In genomic region chr21:30282850-30283249, GRCh38 we compare ENCODE assay signal across 40 cellular contexts. TPM values are rescaled to one million over a fixed set of nuclear protein-coding genes. Genes with fewer than 3 reads are reported as not detected.
"Had no signal": no experiment of that assay in that cellular context is flagged by ENCODE, and none has a peak within 500 bp of the region (broad histone marks: within the 10 kb centered on the region; RNA-seq: fewer than 3 reads in every experiment).

Gene KRTAP24-1, minus strand, starts transcription at chr21:30282950. Its CDS starts 18 bp downstream, at chr21:30282932.

- ATAC-seq: activated CD8-positive, alpha-beta T cell treated with anti-CD3 and anti-CD28 coated beads for 36 hours; activated naive CD8-positive, alpha-beta T cell treated with anti-CD3 and anti-CD28 coated beads, Interleukin-2, amount 50 U/mL, for 24 hours; activated T-cell treated with anti-CD3 and anti-CD28 coated beads, Interleukin-2, amount 50 U/mL, for 4 hours; activated T-cell treated with anti-CD3 and anti-CD28 coated beads, Interleukin-2, amount 50 U/mL, for 72 hours; activated T-helper 17 cell treated with anti-CD3 and anti-CD28 coated beads, Interleukin-2, amount 50 U/mL, for 72 hours had no signal

- H3K27ac Mint-ChIP-seq: activated B cell treated with CpG ODN at 0.5 μM for 24 hours; activated CD4-positive, alpha-beta memory T cell treated with anti-CD3 and anti-CD28 coated beads for 36 hours; activated CD4-positive, alpha-beta T cell treated with anti-CD3 and anti-CD28 coated beads, Interleukin-2, amount 10 ng/mL, durations not matched to agents 24 days and 14 days; activated CD8-positive, alpha-beta T cell treated with anti-CD3 and anti-CD28 coated beads for 36 hours; activated naive CD4-positive, alpha-beta T cell treated with anti-CD3 and anti-CD28 coated beads for 36 hours; activated naive CD4-positive, alpha-beta T cell treated with anti-CD3 and anti-CD28 coated beads, Interleukin-2, amount 50 U/mL, for 24 hours; activated naive CD8-positive, alpha-beta T cell; activated naive CD8-positive, alpha-beta T cell treated with anti-CD3 and anti-CD28 coated beads, Interleukin-2, amount 10 ng/mL, durations not matched to agents 7 days and 5 days; activated naive CD8-positive, alpha-beta T cell treated with anti-CD3 and anti-CD28 coated beads, Interleukin-2, amount 50 U/mL, for 24 hours; activated T-cell treated with anti-CD3 and anti-CD28 coated beads, Interleukin-2, amount 50 U/mL, for 72 hours; activated T-helper 1 cell treated with anti-CD3 and anti-CD28 coated beads, Interleukin-12 subunit alpha, Interleukin-12 subunit beta, Interleukin-2, Interleukin-4 antibody, amounts not matched to agents 30 ng/mL and 10 ng/mL and 1 ng/mL, durations not matched to agents 14 hours and 24 hours and 36 hours; activated T-helper 17 cell treated with anti-CD3 and anti-CD28 coated beads, Interleukin-2, amount 50 U/mL, for 72 hours; brain; T-helper 1 cell treated with Interleukin-12 subunit alpha and Interleukin-12 subunit beta and Interleukin-4 antibody, amounts not matched to agents 30 μg/mL and 1 μg/mL, for 36 hours; T-helper 2 cell treated with Interferon-gamma antibody and Interleukin-4, amounts not matched to agents 5 μg/mL and 100 μg/mL, for 36 hours had no signal

- H3K4me3 ChIP-seq: ascending aorta, cardiac muscle cell had no signal

- H3K36me3 Mint-ChIP-seq: activated CD4-positive, alpha-beta memory T cell treated with anti-CD3 and anti-CD28 coated beads for 36 hours; activated naive CD4-positive, alpha-beta T cell treated with anti-CD3 and anti-CD28 coated beads, Interleukin-2, amount 50 U/mL, for 24 hours; activated naive CD8-positive, alpha-beta T cell; activated naive CD8-positive, alpha-beta T cell treated with anti-CD3 and anti-CD28 coated beads, Interleukin-2, amount 10 ng/mL, durations not matched to agents 7 days and 5 days; brain had no signal

- H3K4me1 Mint-ChIP-seq: activated B cell treated with CpG ODN at 0.5 μM for 24 hours; activated CD4-positive, alpha-beta T cell treated with anti-CD3 and anti-CD28 coated beads, Interleukin-2, amount 10 ng/mL, durations not matched to agents 24 days and 14 days; activated naive CD4-positive, alpha-beta T cell treated with anti-CD3 and anti-CD28 coated beads, Interleukin-2, amount 50 U/mL, for 24 hours; activated naive CD8-positive, alpha-beta T cell treated with anti-CD3 and anti-CD28 coated beads, Interleukin-2, amount 10 ng/mL, durations not matched to agents 7 days and 5 days; activated naive CD8-positive, alpha-beta T cell treated with anti-CD3 and anti-CD28 coated beads, Interleukin-2, amount 50 U/mL, for 24 hours; activated T-helper 17 cell treated with anti-CD3 and anti-CD28 coated beads, Interleukin-2, amount 50 U/mL, for 72 hours; central memory CD8-positive, alpha-beta T cell had no signal

- H3K27me3 Mint-ChIP-seq: activated B cell treated with CpG ODN at 0.5 μM for 24 hours; activated CD4-positive, alpha-beta T cell treated with anti-CD3 and anti-CD28 coated beads, Interleukin-2, amount 10 ng/mL, durations not matched to agents 24 days and 14 days; activated CD8-positive, alpha-beta T cell treated with anti-CD3 and anti-CD28 coated beads for 36 hours; activated naive CD8-positive, alpha-beta T cell treated with anti-CD3 and anti-CD28 coated beads, Interleukin-2, amount 10 ng/mL, durations not matched to agents 7 days and 5 days; activated naive CD8-positive, alpha-beta T cell treated with anti-CD3 and anti-CD28 coated beads, Interleukin-2, amount 50 U/mL, for 24 hours; brain; central memory CD8-positive, alpha-beta T cell had no signal

- DNase-seq: activated B cell treated with CpG ODN at 0.5 μM for 24 hours; activated CD4-positive, alpha-beta memory T cell treated with anti-CD3 and anti-CD28 coated beads for 36 hours; activated CD4-positive, alpha-beta T cell treated with anti-CD3 and anti-CD28 coated beads for 4 hours; activated CD4-positive, alpha-beta T cell treated with anti-CD3 and anti-CD28 coated beads, Interleukin-2, amount 10 ng/mL, durations not matched to agents 24 days and 14 days; activated CD4-positive, alpha-beta T cell treated with anti-CD3 and anti-CD28 coated beads, Interleukin-2, amount 50 U/mL, for 1 hour; activated CD4-positive, alpha-beta T cell treated with anti-CD3 and anti-CD28 coated beads, Interleukin-2, amount 50 U/mL, for 4 hours; activated CD4-positive, CD25-positive, alpha-beta regulatory T cell treated with anti-CD3 and anti-CD28 coated beads, Interleukin-2, amount 50 U/mL, for 72 hours; activated CD8-positive, alpha-beta memory T cell treated with anti-CD3 and anti-CD28 coated beads, Interleukin-2, amount 50 U/mL, for 4 hours; activated CD8-positive, alpha-beta T cell treated with anti-CD3 and anti-CD28 coated beads for 36 hours; activated effector memory CD4-positive, alpha-beta T cell treated with anti-CD3 and anti-CD28 coated beads, Interleukin-2, amount 50 U/mL, for 16 hours; activated gamma-delta T cell treated with Interleukin-2 at 50 U/mL for 16 hours; activated naive CD4-positive, alpha-beta T cell; activated naive CD4-positive, alpha-beta T cell treated with anti-CD3 and anti-CD28 coated beads for 36 hours; activated naive CD8-positive, alpha-beta T cell treated with anti-CD3 and anti-CD28 coated beads, Interleukin-2, amount 10 ng/mL, durations not matched to agents 7 days and 5 days; activated naive CD8-positive, alpha-beta T cell treated with anti-CD3 and anti-CD28 coated beads, Interleukin-2, amount 50 U/mL, for 24 hours; activated T-cell treated with anti-CD3 and anti-CD28 coated beads for 4 hours; activated T-cell treated with anti-CD3 and anti-CD28 coated beads, Interleukin-2, amount 50 U/mL, for 1 hour; activated T-cell treated with anti-CD3 and anti-CD28 coated beads, Interleukin-2, amount 50 U/mL, for 4 hours; activated T-cell treated with anti-CD3 and anti-CD28 coated beads, Interleukin-2, amount 50 U/mL, for 72 hours; amygdala; anterior cingulate cortex; caudate nucleus; cerebellar nuclear complex; T-helper 2 cell; T-helper 9 cell had no signal

- H3K9me3 Mint-ChIP-seq: activated CD4-positive, alpha-beta memory T cell treated with anti-CD3 and anti-CD28 coated beads for 36 hours; activated CD4-positive, alpha-beta T cell treated with anti-CD3 and anti-CD28 coated beads, Interleukin-2, amount 10 ng/mL, durations not matched to agents 24 days and 14 days; activated CD8-positive, alpha-beta T cell treated with anti-CD3 and anti-CD28 coated beads for 36 hours; activated naive CD4-positive, alpha-beta T cell treated with anti-CD3 and anti-CD28 coated beads for 36 hours; activated naive CD4-positive, alpha-beta T cell treated with anti-CD3 and anti-CD28 coated beads, Interleukin-2, amount 50 U/mL, for 24 hours; activated naive CD8-positive, alpha-beta T cell treated with anti-CD3 and anti-CD28 coated beads, Interleukin-2, amount 10 ng/mL, durations not matched to agents 7 days and 5 days; activated naive CD8-positive, alpha-beta T cell treated with anti-CD3 and anti-CD28 coated beads, Interleukin-2, amount 50 U/mL, for 24 hours; activated T-cell treated with anti-CD3 and anti-CD28 coated beads, Interleukin-2, amount 50 U/mL, for 4 hours; activated T-cell treated with anti-CD3 and anti-CD28 coated beads, Interleukin-2, amount 50 U/mL, for 72 hours; activated T-helper 1 cell treated with anti-CD3 and anti-CD28 coated beads, Interleukin-12 subunit alpha, Interleukin-12 subunit beta, Interleukin-2, Interleukin-4 antibody, amounts not matched to agents 30 ng/mL and 10 ng/mL and 1 ng/mL, durations not matched to agents 14 hours and 24 hours and 36 hours; brain; central memory CD8-positive, alpha-beta T cell; T-helper 1 cell treated with Interleukin-12 subunit alpha and Interleukin-12 subunit beta and Interleukin-4 antibody, amounts not matched to agents 30 μg/mL and 1 μg/mL, for 36 hours; T-helper 2 cell treated with Interferon-gamma antibody and Interleukin-4, amounts not matched to agents 5 μg/mL and 100 μg/mL, for 36 hours had no signal

- H3K9me3 ChIP-seq: ascending aorta had no signal

- H3K4me1 ChIP-seq: ascending aorta had no signal

- H3K4me3 Mint-ChIP-seq: activated B cell treated with CpG ODN at 0.5 μM for 24 hours; activated CD4-positive, alpha-beta memory T cell treated with anti-CD3 and anti-CD28 coated beads for 36 hours; activated CD4-positive, alpha-beta T cell treated with anti-CD3 and anti-CD28 coated beads, Interleukin-2, amount 10 ng/mL, durations not matched to agents 24 days and 14 days; activated CD8-positive, alpha-beta T cell treated with anti-CD3 and anti-CD28 coated beads for 36 hours; activated naive CD4-positive, alpha-beta T cell treated with anti-CD3 and anti-CD28 coated beads for 36 hours; activated naive CD4-positive, alpha-beta T cell treated with anti-CD3 and anti-CD28 coated beads, Interleukin-2, amount 50 U/mL, for 24 hours; activated naive CD8-positive, alpha-beta T cell; activated naive CD8-positive, alpha-beta T cell treated with anti-CD3 and anti-CD28 coated beads, Interleukin-2, amount 10 ng/mL, durations not matched to agents 7 days and 5 days; activated naive CD8-positive, alpha-beta T cell treated with anti-CD3 and anti-CD28 coated beads, Interleukin-2, amount 50 U/mL, for 24 hours; activated T-cell treated with anti-CD3 and anti-CD28 coated beads, Interleukin-2, amount 50 U/mL, for 4 hours; activated T-cell treated with anti-CD3 and anti-CD28 coated beads, Interleukin-2, amount 50 U/mL, for 72 hours; activated T-helper 1 cell treated with anti-CD3 and anti-CD28 coated beads, Interleukin-12 subunit alpha, Interleukin-12 subunit beta, Interleukin-2, Interleukin-4 antibody, amounts not matched to agents 30 ng/mL and 10 ng/mL and 1 ng/mL, durations not matched to agents 14 hours and 24 hours and 36 hours; activated T-helper 17 cell treated with anti-CD3 and anti-CD28 coated beads, Interleukin-2, amount 50 U/mL, for 72 hours; brain; central memory CD8-positive, alpha-beta T cell; T-helper 1 cell treated with Interleukin-12 subunit alpha and Interleukin-12 subunit beta and Interleukin-4 antibody, amounts not matched to agents 30 μg/mL and 1 μg/mL, for 36 hours; T-helper 2 cell treated with Interferon-gamma antibody and Interleukin-4, amounts not matched to agents 5 μg/mL and 100 μg/mL, for 36 hours had no signal

- H3K27ac ChIP-seq: ascending aorta, cardiac muscle cell, VCaP had no signal

- H3K36me3 ChIP-seq: ascending aorta, cardiac muscle cell had no signal

- H3K27me3 ChIP-seq: ascending aorta, cardiac muscle cell had no signal

RNA-seq across cellular contexts. Expression of gene KRTAP24-1, which starts in this region (rescaled TPM):
- total RNA-seq: activated B cell treated with CpG ODN at 0.5 μM for 24 hours; activated CD4-positive, alpha-beta memory T cell treated with anti-CD3 and anti-CD28 coated beads for 36 hours; activated CD4-positive, alpha-beta T cell treated with anti-CD3 and anti-CD28 coated beads, Interleukin-2, amount 10 ng/mL, durations not matched to agents 24 days and 14 days; activated CD8-positive, alpha-beta memory T cell treated with anti-CD3 and anti-CD28 coated beads for 36 hours; activated CD8-positive, alpha-beta T cell treated with anti-CD3 and anti-CD28 coated beads for 36 hours; activated naive CD4-positive, alpha-beta T cell treated with anti-CD3 and anti-CD28 coated beads for 36 hours; activated naive CD8-positive, alpha-beta T cell treated with anti-CD3 and anti-CD28 coated beads, Interleukin-2, amount 10 ng/mL, durations not matched to agents 7 days and 5 days; activated T-cell treated with anti-CD3 and anti-CD28 coated beads, Interleukin-2, amount 50 U/mL, for 4 hours; activated T-cell treated with anti-CD3 and anti-CD28 coated beads, Interleukin-2, amount 50 U/mL, for 72 hours; activated T-helper 1 cell treated with anti-CD3 and anti-CD28 coated beads, Interleukin-12 subunit alpha, Interleukin-12 subunit beta, Interleukin-2, Interleukin-4 antibody, amounts not matched to agents 30 ng/mL and 10 ng/mL and 1 ng/mL, durations not matched to agents 14 hours and 24 hours and 36 hours; activated T-helper 17 cell treated with anti-CD3 and anti-CD28 coated beads, Interleukin-2, amount 50 U/mL, for 72 hours; ascending aorta; bronchial epithelial cell; cardiac muscle cell; chondrocyte had no signal
- polyA plus RNA-seq: adipose tissue, cardiac muscle cell had no signal
